1 cellular context compared by ENCODE assay signal in the genomic region with DNA sequence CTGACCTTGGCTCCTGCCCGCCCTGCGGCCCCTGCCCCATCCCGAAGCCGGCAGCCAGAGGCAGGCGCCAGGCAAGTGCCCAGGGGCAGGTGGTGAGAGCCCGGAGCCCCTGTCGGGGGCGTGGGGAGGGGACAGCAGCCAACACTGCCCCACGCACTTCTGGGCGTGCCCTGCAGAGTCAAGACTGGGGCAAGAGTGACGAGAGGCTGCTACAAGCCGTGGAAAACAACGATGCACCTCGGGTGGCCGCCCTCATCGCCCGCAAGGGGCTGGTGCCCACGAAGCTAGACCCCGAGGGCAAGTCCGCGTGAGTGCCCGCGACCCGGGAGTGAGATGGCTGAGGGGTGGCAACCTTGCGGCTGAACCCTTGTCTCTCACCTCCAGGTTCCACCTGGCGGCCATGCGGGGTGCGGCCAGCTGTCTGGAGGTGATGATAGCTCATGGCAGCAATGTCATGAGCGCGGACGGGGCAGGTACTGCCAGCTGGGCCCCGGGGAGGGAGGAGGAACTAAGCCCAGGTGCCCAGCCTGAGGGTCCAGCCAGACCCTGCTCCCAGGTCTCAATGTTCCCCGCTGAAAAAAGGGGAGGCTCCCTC.
TF ChIP-seq lines count a peak whose summit lies in the region.

No MANE protein-coding gene starts in this region.

TF ChIP-seq in SK-N-SH, 30 proteins besides CTCF, POLR2A, EP300 and RAD21 (continued from another document):
- TF ChIP-seq, protein P1, sequence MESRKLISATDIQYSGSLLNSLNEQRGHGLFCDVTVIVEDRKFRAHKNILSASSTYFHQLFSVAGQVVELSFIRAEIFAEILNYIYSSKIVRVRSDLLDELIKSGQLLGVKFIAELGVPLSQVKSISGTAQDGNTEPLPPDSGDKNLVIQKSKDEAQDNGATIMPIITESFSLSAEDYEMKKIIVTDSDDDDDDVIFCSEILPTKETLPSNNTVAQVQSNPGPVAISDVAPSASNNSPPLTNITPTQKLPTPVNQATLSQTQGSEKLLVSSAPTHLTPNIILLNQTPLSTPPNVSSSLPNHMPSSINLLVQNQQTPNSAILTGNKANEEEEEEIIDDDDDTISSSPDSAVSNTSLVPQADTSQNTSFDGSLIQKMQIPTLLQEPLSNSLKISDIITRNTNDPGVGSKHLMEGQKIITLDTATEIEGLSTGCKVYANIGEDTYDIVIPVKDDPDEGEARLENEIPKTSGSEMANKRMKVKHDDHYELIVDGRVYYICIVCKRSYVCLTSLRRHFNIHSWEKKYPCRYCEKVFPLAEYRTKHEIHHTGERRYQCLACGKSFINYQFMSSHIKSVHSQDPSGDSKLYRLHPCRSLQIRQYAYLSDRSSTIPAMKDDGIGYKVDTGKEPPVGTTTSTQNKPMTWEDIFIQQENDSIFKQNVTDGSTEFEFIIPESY (IDR thresholded peaks at IDR 0.05; ENCODE audit: borderline replicate concordance, low read depth), result no peak
- TF ChIP-seq ELF1 (IDR thresholded peaks at IDR 0.05), result no peak
- no peak for TF ChIP-seq JUND (IDR thresholded peaks at IDR 0.05)
- no peak for TF ChIP-seq SMC3 (IDR thresholded peaks at IDR 0.05; ENCODE audit: low read depth, low read length)
- no peak for TF ChIP-seq NRF1 (IDR thresholded peaks at IDR 0.05; ENCODE audit: low read depth, low read length)
- TF ChIP-seq, protein P2, sequence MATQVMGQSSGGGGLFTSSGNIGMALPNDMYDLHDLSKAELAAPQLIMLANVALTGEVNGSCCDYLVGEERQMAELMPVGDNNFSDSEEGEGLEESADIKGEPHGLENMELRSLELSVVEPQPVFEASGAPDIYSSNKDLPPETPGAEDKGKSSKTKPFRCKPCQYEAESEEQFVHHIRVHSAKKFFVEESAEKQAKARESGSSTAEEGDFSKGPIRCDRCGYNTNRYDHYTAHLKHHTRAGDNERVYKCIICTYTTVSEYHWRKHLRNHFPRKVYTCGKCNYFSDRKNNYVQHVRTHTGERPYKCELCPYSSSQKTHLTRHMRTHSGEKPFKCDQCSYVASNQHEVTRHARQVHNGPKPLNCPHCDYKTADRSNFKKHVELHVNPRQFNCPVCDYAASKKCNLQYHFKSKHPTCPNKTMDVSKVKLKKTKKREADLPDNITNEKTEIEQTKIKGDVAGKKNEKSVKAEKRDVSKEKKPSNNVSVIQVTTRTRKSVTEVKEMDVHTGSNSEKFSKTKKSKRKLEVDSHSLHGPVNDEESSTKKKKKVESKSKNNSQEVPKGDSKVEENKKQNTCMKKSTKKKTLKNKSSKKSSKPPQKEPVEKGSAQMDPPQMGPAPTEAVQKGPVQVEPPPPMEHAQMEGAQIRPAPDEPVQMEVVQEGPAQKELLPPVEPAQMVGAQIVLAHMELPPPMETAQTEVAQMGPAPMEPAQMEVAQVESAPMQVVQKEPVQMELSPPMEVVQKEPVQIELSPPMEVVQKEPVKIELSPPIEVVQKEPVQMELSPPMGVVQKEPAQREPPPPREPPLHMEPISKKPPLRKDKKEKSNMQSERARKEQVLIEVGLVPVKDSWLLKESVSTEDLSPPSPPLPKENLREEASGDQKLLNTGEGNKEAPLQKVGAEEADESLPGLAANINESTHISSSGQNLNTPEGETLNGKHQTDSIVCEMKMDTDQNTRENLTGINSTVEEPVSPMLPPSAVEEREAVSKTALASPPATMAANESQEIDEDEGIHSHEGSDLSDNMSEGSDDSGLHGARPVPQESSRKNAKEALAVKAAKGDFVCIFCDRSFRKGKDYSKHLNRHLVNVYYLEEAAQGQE (IDR thresholded peaks at IDR 0.05; ENCODE audit: low read depth, low read length), result no peak
- TF ChIP-seq FOXM1 (IDR thresholded peaks at IDR 0.05; ENCODE audit: low read depth), result no peak
- TF ChIP-seq TAF1 (IDR thresholded peaks at IDR 0.05; ENCODE audit: borderline replicate concordance, low read depth, low read length), result no peak
- no peak for TF ChIP-seq SIN3A (IDR thresholded peaks at IDR 0.05; ENCODE audit: borderline replicate concordance, low read depth, low read length)
- TF ChIP-seq GATA2 (CRISPR knock-in tag; IDR thresholded peaks at IDR 0.05), result no peak
- TF ChIP-seq, protein P3, sequence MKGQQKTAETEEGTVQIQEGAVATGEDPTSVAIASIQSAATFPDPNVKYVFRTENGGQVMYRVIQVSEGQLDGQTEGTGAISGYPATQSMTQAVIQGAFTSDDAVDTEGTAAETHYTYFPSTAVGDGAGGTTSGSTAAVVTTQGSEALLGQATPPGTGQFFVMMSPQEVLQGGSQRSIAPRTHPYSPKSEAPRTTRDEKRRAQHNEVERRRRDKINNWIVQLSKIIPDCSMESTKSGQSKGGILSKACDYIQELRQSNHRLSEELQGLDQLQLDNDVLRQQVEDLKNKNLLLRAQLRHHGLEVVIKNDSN (IDR thresholded peaks at IDR 0.05; ENCODE audit: borderline replicate concordance, low read depth), result no peak
- TF ChIP-seq, protein P4, sequence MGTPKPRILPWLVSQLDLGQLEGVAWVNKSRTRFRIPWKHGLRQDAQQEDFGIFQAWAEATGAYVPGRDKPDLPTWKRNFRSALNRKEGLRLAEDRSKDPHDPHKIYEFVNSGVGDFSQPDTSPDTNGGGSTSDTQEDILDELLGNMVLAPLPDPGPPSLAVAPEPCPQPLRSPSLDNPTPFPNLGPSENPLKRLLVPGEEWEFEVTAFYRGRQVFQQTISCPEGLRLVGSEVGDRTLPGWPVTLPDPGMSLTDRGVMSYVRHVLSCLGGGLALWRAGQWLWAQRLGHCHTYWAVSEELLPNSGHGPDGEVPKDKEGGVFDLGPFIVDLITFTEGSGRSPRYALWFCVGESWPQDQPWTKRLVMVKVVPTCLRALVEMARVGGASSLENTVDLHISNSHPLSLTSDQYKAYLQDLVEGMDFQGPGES (IDR thresholded peaks at IDR 0.05; ENCODE audit: low read depth, low read length), result no peak
- no peak for TF ChIP-seq NFIC (IDR thresholded peaks at IDR 0.05; ENCODE audit: borderline replicate concordance)
TF ChIP-seq in SK-N-SH: peak in this region for 0.
